ENCODE assay signal across 2 cellular contexts in genomic region chr5:78750281-78750680, GRCh38.
TF ChIP-seq lines count a peak whose summit lies in the region.

No MANE protein-coding gene starts in this region.

TF ChIP-seq in IMR-90, 13 proteins besides CTCF, POLR2A, EP300 and RAD21 (continued from another document):
- no peak for TF ChIP-seq NFE2L2 (IDR thresholded peaks at IDR 0.05; ENCODE audit: low read depth, low read length)
- TF ChIP-seq, protein P1, sequence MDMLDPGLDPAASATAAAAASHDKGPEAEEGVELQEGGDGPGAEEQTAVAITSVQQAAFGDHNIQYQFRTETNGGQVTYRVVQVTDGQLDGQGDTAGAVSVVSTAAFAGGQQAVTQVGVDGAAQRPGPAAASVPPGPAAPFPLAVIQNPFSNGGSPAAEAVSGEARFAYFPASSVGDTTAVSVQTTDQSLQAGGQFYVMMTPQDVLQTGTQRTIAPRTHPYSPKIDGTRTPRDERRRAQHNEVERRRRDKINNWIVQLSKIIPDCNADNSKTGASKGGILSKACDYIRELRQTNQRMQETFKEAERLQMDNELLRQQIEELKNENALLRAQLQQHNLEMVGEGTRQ (IDR thresholded peaks at IDR 0.05; ENCODE audit: low read depth, low read length): no peak
- no peak for TF ChIP-seq RCOR1 (IDR thresholded peaks at IDR 0.05; ENCODE audit: insufficient replicate concordance, low read length)
- TF ChIP-seq, protein P2, sequence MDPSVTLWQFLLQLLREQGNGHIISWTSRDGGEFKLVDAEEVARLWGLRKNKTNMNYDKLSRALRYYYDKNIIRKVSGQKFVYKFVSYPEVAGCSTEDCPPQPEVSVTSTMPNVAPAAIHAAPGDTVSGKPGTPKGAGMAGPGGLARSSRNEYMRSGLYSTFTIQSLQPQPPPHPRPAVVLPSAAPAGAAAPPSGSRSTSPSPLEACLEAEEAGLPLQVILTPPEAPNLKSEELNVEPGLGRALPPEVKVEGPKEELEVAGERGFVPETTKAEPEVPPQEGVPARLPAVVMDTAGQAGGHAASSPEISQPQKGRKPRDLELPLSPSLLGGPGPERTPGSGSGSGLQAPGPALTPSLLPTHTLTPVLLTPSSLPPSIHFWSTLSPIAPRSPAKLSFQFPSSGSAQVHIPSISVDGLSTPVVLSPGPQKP (IDR thresholded peaks at IDR 0.05; ENCODE audit: borderline replicate concordance, low read depth, low read length): no peak
- no peak for TF ChIP-seq CHD1 (IDR thresholded peaks at IDR 0.05; ENCODE audit: low read depth, low read length)
- TF ChIP-seq BHLHE40 (IDR thresholded peaks at IDR 0.05; ENCODE audit: low read depth, low read length): no peak
- no peak for TF ChIP-seq SMC3 (IDR thresholded peaks at IDR 0.05; ENCODE audit: low read depth, low read length)
- no peak for TF ChIP-seq RFX5 (IDR thresholded peaks at IDR 0.05; ENCODE audit: low read depth, low read length)
- TF ChIP-seq MAZ (IDR thresholded peaks at IDR 0.05; ENCODE audit: borderline replicate concordance, low read depth, low read length): no peak
- TF ChIP-seq MXI1 (IDR thresholded peaks at IDR 0.05; ENCODE audit: borderline replicate concordance, low read depth, low read length): no peak
- no peak for TF ChIP-seq FOS (IDR thresholded peaks at IDR 0.05; ENCODE audit: low read depth, low read length)

TF ChIP-seq in SK-N-SH treated with all-trans-retinoic acid at 6 μM for 48 hours, 23 proteins besides CTCF, POLR2A, EP300 and RAD21 (continued from another document):
- TF ChIP-seq, protein P3, sequence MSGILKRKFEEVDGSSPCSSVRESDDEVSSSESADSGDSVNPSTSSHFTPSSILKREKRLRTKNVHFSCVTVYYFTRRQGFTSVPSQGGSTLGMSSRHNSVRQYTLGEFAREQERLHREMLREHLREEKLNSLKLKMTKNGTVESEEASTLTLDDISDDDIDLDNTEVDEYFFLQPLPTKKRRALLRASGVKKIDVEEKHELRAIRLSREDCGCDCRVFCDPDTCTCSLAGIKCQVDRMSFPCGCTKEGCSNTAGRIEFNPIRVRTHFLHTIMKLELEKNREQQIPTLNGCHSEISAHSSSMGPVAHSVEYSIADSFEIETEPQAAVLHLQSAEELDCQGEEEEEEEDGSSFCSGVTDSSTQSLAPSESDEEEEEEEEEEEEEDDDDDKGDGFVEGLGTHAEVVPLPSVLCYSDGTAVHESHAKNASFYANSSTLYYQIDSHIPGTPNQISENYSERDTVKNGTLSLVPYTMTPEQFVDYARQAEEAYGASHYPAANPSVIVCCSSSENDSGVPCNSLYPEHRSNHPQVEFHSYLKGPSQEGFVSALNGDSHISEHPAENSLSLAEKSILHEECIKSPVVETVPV (CRISPR knock-in tag; IDR thresholded peaks at IDR 0.05): no peak
- TF ChIP-seq POU6F1 (CRISPR knock-in tag; IDR thresholded peaks at IDR 0.05; ENCODE audit: borderline replicate concordance, low read depth) (no peak), ZNF8 (CRISPR knock-in tag; IDR thresholded peaks at IDR 0.05) (no peak), PPARA (CRISPR knock-in tag; IDR thresholded peaks at IDR 0.05; ENCODE audit: borderline replicate concordance) (no peak), BACH2 (CRISPR knock-in tag; IDR thresholded peaks at IDR 0.05; ENCODE audit: borderline replicate concordance) (no peak), ARNTL (CRISPR knock-in tag; IDR thresholded peaks at IDR 0.05; ENCODE audit: borderline replicate concordance, low read depth) (no peak), CSDC2 (CRISPR knock-in tag; IDR thresholded peaks at IDR 0.05) (no peak), GLIS3 (CRISPR knock-in tag; IDR thresholded peaks at IDR 0.05) (no peak), ZC3H10 (CRISPR knock-in tag; IDR thresholded peaks at IDR 0.05) (no peak), ZFP30 (CRISPR knock-in tag; IDR thresholded peaks at IDR 0.05) (no peak), TOX (CRISPR knock-in tag; IDR thresholded peaks at IDR 0.05; ENCODE audit: borderline replicate concordance) (no peak), TCF4 (CRISPR knock-in tag; IDR thresholded peaks at IDR 0.05; ENCODE audit: borderline replicate concordance) (no peak), RARB (CRISPR knock-in tag; IDR thresholded peaks at IDR 0.05) (no peak), ESRRG (CRISPR knock-in tag; IDR thresholded peaks at IDR 0.05) (no peak)
- TF ChIP-seq, protein P4, sequence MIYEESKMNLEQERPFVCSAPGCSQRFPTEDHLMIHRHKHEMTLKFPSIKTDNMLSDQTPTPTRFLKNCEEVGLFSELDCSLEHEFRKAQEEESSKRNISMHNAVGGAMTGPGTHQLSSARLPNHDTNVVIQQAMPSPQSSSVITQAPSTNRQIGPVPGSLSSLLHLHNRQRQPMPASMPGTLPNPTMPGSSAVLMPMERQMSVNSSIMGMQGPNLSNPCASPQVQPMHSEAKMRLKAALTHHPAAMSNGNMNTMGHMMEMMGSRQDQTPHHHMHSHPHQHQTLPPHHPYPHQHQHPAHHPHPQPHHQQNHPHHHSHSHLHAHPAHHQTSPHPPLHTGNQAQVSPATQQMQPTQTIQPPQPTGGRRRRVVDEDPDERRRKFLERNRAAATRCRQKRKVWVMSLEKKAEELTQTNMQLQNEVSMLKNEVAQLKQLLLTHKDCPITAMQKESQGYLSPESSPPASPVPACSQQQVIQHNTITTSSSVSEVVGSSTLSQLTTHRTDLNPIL (CRISPR knock-in tag; IDR thresholded peaks at IDR 0.05; ENCODE audit: low read depth): no peak
